8 cellular contexts compared by ENCODE assay signal in the genomic region with DNA sequence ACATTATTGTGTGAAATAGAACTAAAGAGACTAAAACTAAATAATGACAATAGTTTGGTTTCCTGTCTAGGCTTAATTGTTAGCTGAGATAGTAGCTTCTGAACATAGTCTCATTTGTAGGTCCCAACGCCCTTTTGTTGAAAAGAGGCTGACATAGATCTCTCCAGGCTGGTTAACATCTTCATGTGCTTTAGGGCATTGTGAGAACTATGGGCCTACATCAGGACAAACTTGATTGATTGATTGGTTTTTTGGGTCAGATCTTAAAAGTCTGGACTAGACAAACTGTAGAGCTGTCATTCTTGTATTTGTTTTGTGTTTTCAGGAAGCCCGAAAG. TPM values are rescaled to one million over a fixed set of nuclear protein-coding genes. Genes with fewer than 3 reads are reported as not detected.
DNase-seq lines count a peak whose midpoint lies in the region; ATAC-seq and TF ChIP-seq lines count a peak whose summit lies in the region.

No MANE protein-coding gene starts in this region.

- H3K36me3 ChIP-seq in GM23338 (ENCODE audit: insufficient read depth): peaks cover 8% of the 10 kb centered on the region; the same call in 1 of the 2 replicates
- H3K36me3 ChIP-seq in skeletal muscle tissue (ENCODE audit: control insufficient read depth in 3 of 3, insufficient read depth in 3 of 3, low read length in 3 of 3): peaks cover 2 to 8% (median 7%) of the 10 kb centered on the region in 3 donors
- peaks cover 1 to 41% of the 10 kb centered on the region in 2 donors for H3K36me3 ChIP-seq in neuronal stem cell (replicated peaks in 1 of 2; ENCODE audit: control insufficient read depth in 2 of 2, insufficient read depth in 2 of 2, low read length in 2 of 2)

- H3F3A ChIP-seq in GM23338 (replicated peaks; ENCODE audit: low read depth): peaks cover 13% of the 10 kb centered on the region; the same call in 1 of the 2 replicates

- no peak overlapping the region for H2BK5ac ChIP-seq in neuronal stem cell (ENCODE audit: low read length)

- no peak for ATAC-seq in GM23338

- H2BK12ac ChIP-seq in neuronal stem cell (ENCODE audit: low read length): no peak overlapping the region

- H3K9ac ChIP-seq in skeletal muscle tissue (ENCODE audit: low read depth in 1 of 3, low read length in 3 of 3): peak overlapping the region; percentile 93 to 99 (median 97)
- H3K9ac ChIP-seq in neuronal stem cell (ENCODE audit: low read depth, low read length, poor library complexity): no peak overlapping the region

- peak overlapping the region; percentile 95 for H3K4me3 Mint-ChIP-seq in GM23338

- WGBS in neuronal stem cell (ENCODE audit: extremely low coverage in 2 of 2, insufficient read length in 2 of 2, insufficient replicate concordance in 1 of 2), 2 donors: no CpG with 5 or more reads among the region's 2 CpGs

- peak overlapping the region; percentile 98; the same call in 1 of the 2 replicates for H3K27ac Mint-ChIP-seq in GM23338

- no peak overlapping the region for H4K91ac ChIP-seq in neuronal stem cell (ENCODE audit: low read depth, low read length, poor library complexity)

- no peaks in the 10 kb centered on the region for H3K9me2 ChIP-seq in GM23338 (ENCODE audit: insufficient read depth)

- peaks cover 17% of the 10 kb centered on the region for H3K4me1 ChIP-seq in GM23338 (ENCODE audit: insufficient read depth)
- peaks cover 34 to 54% (median 45%) of the 10 kb centered on the region in 3 donors for H3K4me1 ChIP-seq in skeletal muscle tissue (ENCODE audit: control insufficient read depth in 3 of 3, insufficient read depth in 3 of 3, low read length in 3 of 3)
- peaks cover 8 to 12% of the 10 kb centered on the region in 2 donors for H3K4me1 ChIP-seq in neuronal stem cell (ENCODE audit: control insufficient read depth in 2 of 2, insufficient read depth in 1 of 2, low read depth in 1 of 2, low read length in 2 of 2)

- H2AFZ ChIP-seq in GM23338 (no peak overlapping the region), neuronal stem cell (ENCODE audit: low read length) (no peak overlapping the region)

- H3K27me3 ChIP-seq in GM23338 (ENCODE audit: insufficient read depth): no peaks in the 10 kb centered on the region
- H3K27me3 ChIP-seq in skeletal muscle tissue (ENCODE audit: control insufficient read depth in 3 of 3, insufficient read depth in 3 of 3, low read length in 3 of 3): no peaks in the 10 kb centered on the region
- H3K27me3 ChIP-seq in neuronal stem cell (ENCODE audit: control insufficient read depth in 3 of 3, insufficient read depth in 3 of 3, low read depth in 1 of 3, low read length in 3 of 3): no peaks in the 10 kb centered on the region

- no peak overlapping the region for H4K8ac ChIP-seq in neuronal stem cell (ENCODE audit: low read depth, low read length)

- H2AK5ac ChIP-seq in neuronal stem cell (ENCODE audit: low read depth, low read length): no peak overlapping the region

- no peak overlapping the region for H3K18ac ChIP-seq in neuronal stem cell (ENCODE audit: low read length)

- H3K79me1 ChIP-seq in neuronal stem cell (ENCODE audit: low read depth, low read length): peaks cover 7% of the 10 kb centered on the region

- no peak overlapping the region for H2BK15ac ChIP-seq in neuronal stem cell (ENCODE audit: low read length)

- DNase-seq in GM23338 (ENCODE audit: low spot score) (no peak), foreskin fibroblast (no peak), GM10248 (ENCODE audit: extremely low spot score) (no peak), neuronal stem cell (ENCODE audit: low spot score) (no peak), NOMO-1 treated with dmso at 0.1 percent for 144 hours (lab: John Stamatoyannopoulos, UW; ENCODE audit: unreplicated experiment) (no peak), iPS-NIHi11 (ENCODE audit: low spot score) (no peak)

- TF ChIP-seq CTCF in GM23338 (conservative IDR thresholded peaks at IDR 0.05; ENCODE audit: low read depth in 2 of 2): no peak
- TF ChIP-seq CTCF in WI38 (IDR thresholded peaks at IDR 0.05; ENCODE audit: low read depth, low read length): no peak
- no peak for TF ChIP-seq CTCF in foreskin fibroblast (IDR thresholded peaks at IDR 0.05; ENCODE audit: low read depth, low read length)
- TF ChIP-seq CTCF in GM10248 (IDR thresholded peaks at IDR 0.05; ENCODE audit: control extremely low read depth, extremely low read depth, low read depth, missing control alignments): no peak

- peaks cover 59% of the 10 kb centered on the region for H3K79me2 ChIP-seq in GM23338 (replicated peaks; ENCODE audit: insufficient read depth)

- no peak overlapping the region for H3K23ac ChIP-seq in neuronal stem cell (ENCODE audit: low read depth, low read length, poor library complexity)

- CTCF ChIA-PET in GM10248 (lab: Yijun Ruan, JAX): interaction anchor here (2.9 to 3.0 kb wide), 2 partner anchors 10 to 97 kb away, joined by 12 read pairs; a partner anchor contains a TSS

- H3K4me3 ChIP-seq in GM23338 (peak overlapping the region; percentile 98), WI38 (ENCODE audit: low read depth, low read length) (peak overlapping the region; percentile 88), foreskin fibroblast (ENCODE audit: low read depth in 1 of 2, low read length in 2 of 2) (peak overlapping the region; percentile 79 to 93), skeletal muscle tissue (ENCODE audit: low read length in 3 of 3) (peak overlapping the region; percentile 78 to 99 (median 96)), neuronal stem cell (ENCODE audit: low read length in 2 of 2) (peak overlapping the region in 1 of 2 donors; percentile 82)

- POLR2A ChIA-PET in GM10248 (lab: Yijun Ruan, JAX): no interaction called here

- peaks cover 17% of the 10 kb centered on the region; the same call in 2 of the 3 replicates for H3K36me3 Mint-ChIP-seq in GM23338 (ENCODE audit: low read depth)

- no peaks in the 10 kb centered on the region for H3K9me3 Mint-ChIP-seq in GM23338

- H3K27me3 Mint-ChIP-seq in GM23338 (ENCODE audit: insufficient read depth, low read depth, poor library complexity): peaks cover 14% of the 10 kb centered on the region

- H3K14ac ChIP-seq in neuronal stem cell (ENCODE audit: low read length): no peak overlapping the region

- H2BK120ac ChIP-seq in neuronal stem cell (ENCODE audit: low read depth, low read length): no peak overlapping the region

- H3K4me2 ChIP-seq in GM23338 (peak overlapping the region; percentile 94), neuronal stem cell (ENCODE audit: insufficient read depth, low read length, poor library complexity, severe bottlenecking) (no peak overlapping the region)

- peaks cover 23% of the 10 kb centered on the region for H4K20me1 ChIP-seq in GM23338 (replicated peaks; ENCODE audit: insufficient read depth)

- H3K9me3 ChIP-seq in skeletal muscle tissue (ENCODE audit: control insufficient read depth in 3 of 3, low read length in 3 of 3): no peaks in the 10 kb centered on the region
- no peaks in the 10 kb centered on the region for H3K9me3 ChIP-seq in neuronal stem cell (replicated peaks in 1 of 2; ENCODE audit: control insufficient read depth in 2 of 2, insufficient read depth in 1 of 2, low read depth in 1 of 2, low read length in 2 of 2)

- H3K27ac ChIP-seq in GM23338 (ENCODE audit: low read depth): no peak overlapping the region
- peak overlapping the region; percentile 92 for H3K27ac ChIP-seq in skeletal muscle tissue (ENCODE audit: low read depth, low read length)
- H3K27ac ChIP-seq in neuronal stem cell (replicated peaks; ENCODE audit: low read length): no peak overlapping the region

- no peak overlapping the region for H3K4ac ChIP-seq in neuronal stem cell (ENCODE audit: low read length)

- peaks cover 27% of the 10 kb centered on the region for H3K4me1 Mint-ChIP-seq in GM23338

TF ChIP-seq in GM23338, 12 proteins besides CTCF, POLR2A, EP300 and RAD21 (continues in another document):
- TF ChIP-seq EZH2phosphoT487 (IDR thresholded peaks at IDR 0.05; ENCODE audit: unreplicated experiment) (no peak), ZNF331 (CRISPR knock-in tag; IDR thresholded peaks at IDR 0.05; ENCODE audit: low read depth) (no peak)

RNA-seq across cellular contexts. Expression of gene CHCHD1, which starts 0.9 kb away (rescaled TPM):
- 40.6 and 41.1 TPM in 2 replicates for total RNA-seq in GM23338 (2014; rRNA removed; shearing (Covaris generic))
- 187 and 196 TPM in 2 replicates for polyA plus RNA-seq in GM23338 (2016; fragmentation: Nextera tagmentation; extraction: Ambion mirVana)
- total RNA-seq in skeletal muscle tissue: 17.7 TPM
- polyA plus RNA-seq in neuronal stem cell (2013, experiment 1 of 2): 123 TPM
- polyA plus RNA-seq in neuronal stem cell (2013, experiment 2 of 2): 123 TPM

RNA-seq across cellular contexts. Expression of gene ZSWIM8, which starts 2.7 kb away (rescaled TPM):
- 30.4 and 40.5 TPM in 2 replicates for total RNA-seq in GM23338 (2014; rRNA removed; shearing (Covaris generic))
- polyA plus RNA-seq in GM23338 (2016; fragmentation: Nextera tagmentation; extraction: Ambion mirVana): 20.0 and 20.5 TPM in 2 replicates
- total RNA-seq in skeletal muscle tissue: 29.7 TPM
- 39.1 TPM for polyA plus RNA-seq in neuronal stem cell (2013, experiment 1 of 2)
- polyA plus RNA-seq in neuronal stem cell (2013, experiment 2 of 2): 45.8 TPM

RNA-seq across cellular contexts. Expression of gene NDST2, which starts 28.7 kb away (rescaled TPM):
- 15.3 and 21.1 TPM in 2 replicates for total RNA-seq in GM23338 (2014; rRNA removed; shearing (Covaris generic))
- polyA plus RNA-seq in GM23338 (2016; fragmentation: Nextera tagmentation; extraction: Ambion mirVana): 7.4 and 9.4 TPM in 2 replicates
- 6.3 TPM for total RNA-seq in skeletal muscle tissue
- 14.3 TPM for polyA plus RNA-seq in neuronal stem cell (2013, experiment 1 of 2)
- 14.9 TPM for polyA plus RNA-seq in neuronal stem cell (2013, experiment 2 of 2)

RNA-seq across cellular contexts. Expression of gene SEC24C, which starts 38.5 kb away (rescaled TPM):
- 64.2 and 72.9 TPM in 2 replicates for total RNA-seq in GM23338 (2014; rRNA removed; shearing (Covaris generic))
- 16.9 and 17.0 TPM in 2 replicates for polyA plus RNA-seq in GM23338 (2016; fragmentation: Nextera tagmentation; extraction: Ambion mirVana)
- 41.8 TPM for total RNA-seq in skeletal muscle tissue
- 32.8 TPM for polyA plus RNA-seq in neuronal stem cell (2013, experiment 1 of 2)
- 33.4 TPM for polyA plus RNA-seq in neuronal stem cell (2013, experiment 2 of 2)
